1 cellular context compared by ENCODE assay signal in genomic region chr5:541148-541887, GRCh38.
TF ChIP-seq lines count a peak whose summit lies in the region.

No MANE protein-coding gene starts in this region.

TF ChIP-seq in HepG2, 621 proteins besides CTCF, POLR2A, EP300 and RAD21:
- no peak for TF ChIP-seq KLF12 (CRISPR knock-in tag; IDR thresholded peaks at IDR 0.05; ENCODE audit: borderline replicate concordance)
- TF ChIP-seq ZNF562 (CRISPR knock-in tag; IDR thresholded peaks at IDR 0.05; ENCODE audit: borderline replicate concordance) = no peak
- no peak for TF ChIP-seq MLX (CRISPR knock-in tag; IDR thresholded peaks at IDR 0.05)
- TF ChIP-seq PBX3 (CRISPR knock-in tag; IDR thresholded peaks at IDR 0.05; ENCODE audit: borderline replicate concordance) = no peak
- TF ChIP-seq ZNF772 (CRISPR knock-in tag; IDR thresholded peaks at IDR 0.05) = no peak
- no peak for TF ChIP-seq ZFP1 (CRISPR knock-in tag; IDR thresholded peaks at IDR 0.05)
- TF ChIP-seq NFIB (CRISPR knock-in tag; IDR thresholded peaks at IDR 0.05; ENCODE audit: borderline replicate concordance) = no peak
- TF ChIP-seq, protein P1, sequence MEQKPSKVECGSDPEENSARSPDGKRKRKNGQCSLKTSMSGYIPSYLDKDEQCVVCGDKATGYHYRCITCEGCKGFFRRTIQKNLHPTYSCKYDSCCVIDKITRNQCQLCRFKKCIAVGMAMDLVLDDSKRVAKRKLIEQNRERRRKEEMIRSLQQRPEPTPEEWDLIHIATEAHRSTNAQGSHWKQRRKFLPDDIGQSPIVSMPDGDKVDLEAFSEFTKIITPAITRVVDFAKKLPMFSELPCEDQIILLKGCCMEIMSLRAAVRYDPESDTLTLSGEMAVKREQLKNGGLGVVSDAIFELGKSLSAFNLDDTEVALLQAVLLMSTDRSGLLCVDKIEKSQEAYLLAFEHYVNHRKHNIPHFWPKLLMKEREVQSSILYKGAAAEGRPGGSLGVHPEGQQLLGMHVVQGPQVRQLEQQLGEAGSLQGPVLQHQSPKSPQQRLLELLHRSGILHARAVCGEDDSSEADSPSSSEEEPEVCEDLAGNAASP (CRISPR knock-in tag; IDR thresholded peaks at IDR 0.05; ENCODE audit: borderline replicate concordance) = no peak
- TF ChIP-seq, protein P2, sequence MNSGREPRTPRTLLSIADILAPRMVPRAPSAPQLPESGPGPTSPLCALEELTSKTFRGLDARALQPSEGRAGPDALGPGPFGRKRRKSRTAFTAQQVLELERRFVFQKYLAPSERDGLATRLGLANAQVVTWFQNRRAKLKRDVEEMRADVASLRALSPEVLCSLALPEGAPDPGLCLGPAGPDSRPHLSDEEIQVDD (CRISPR knock-in tag; IDR thresholded peaks at IDR 0.05; ENCODE audit: borderline replicate concordance) = no peak
- no peak for TF ChIP-seq CSRNP1 (CRISPR knock-in tag; IDR thresholded peaks at IDR 0.05)
